ENCODE assay signal across 8 cellular contexts in genomic region chr12:46124848-46125619, GRCh38.
DNase-seq lines count a peak whose midpoint lies in the region; ATAC-seq and TF ChIP-seq lines count a peak whose summit lies in the region.

No MANE protein-coding gene starts in this region.

- peaks cover 7% of the 10 kb centered on the region for H3K4me1 Mint-ChIP-seq in dendritic cell treated with granulocyte-macrophage colony-stimulating factor and Interleukin-4, amounts not matched to agents 40 ng/mL and 50 ng/mL, for 4 days (ENCODE audit: low read depth)

- DNase-seq in NCI-H524 (lab: John Stamatoyannopoulos, UW) (peak; percentile 47 to 49), NCI-H524 treated with DMSO at 0.1 percent for 48 hours (lab: John Stamatoyannopoulos, UW) (no peak), NCI-H2196 treated with DMSO at 0.1 percent for 48 hours (lab: John Stamatoyannopoulos, UW; ENCODE audit: unreplicated experiment) (peak; percentile 43), lower lobe of right lung (no peak)
- peak; percentile 1 for DNase-seq in stimulated activated CD8-positive, alpha-beta memory T cell treated with anti-CD3 and anti-CD28 coated beads, Interleukin-12 subunit alpha, Interleukin-12 subunit beta, amount 100 ng/mL, for 24 hours (ENCODE audit: extremely low read depth)

- no peaks in the 10 kb centered on the region for H3K36me3 Mint-ChIP-seq in dendritic cell treated with granulocyte-macrophage colony-stimulating factor and Interleukin-4, amounts not matched to agents 40 ng/mL and 50 ng/mL, for 4 days (ENCODE audit: low read depth)

- TF ChIP-seq CTCF in lower lobe of right lung (IDR thresholded peaks at IDR 0.05), result peak; percentile 53

- intact Hi-C loops in dendritic cell treated with granulocyte-macrophage colony-stimulating factor and Interleukin-4, amounts not matched to agents 40 ng/mL and 50 ng/mL, for 4 days (cut with micrococcal nuclease), result loop anchor here (10.0 kb wide), 1 partner anchor 810 kb away; no protein-coding TSS in a partner anchor
- intact Hi-C loops in lower lobe of right lung (cut with DNase I), result no loop called here

- H3K27me3 Mint-ChIP-seq in dendritic cell treated with granulocyte-macrophage colony-stimulating factor and Interleukin-4, amounts not matched to agents 40 ng/mL and 50 ng/mL, for 4 days, result peaks cover 7% of the 10 kb centered on the region

- H3K9me3 Mint-ChIP-seq in dendritic cell treated with granulocyte-macrophage colony-stimulating factor and Interleukin-4, amounts not matched to agents 40 ng/mL and 50 ng/mL, for 4 days, result no peaks in the 10 kb centered on the region

- H3K4me3 ChIP-seq in lower lobe of right lung, result no peak overlapping the region

- no peaks in the 10 kb centered on the region for H3K9me3 ChIP-seq in lower lobe of right lung

- ATAC-seq in HG02938 (IDR thresholded peaks at IDR 0.05; ENCODE audit: unreplicated experiment) (peak; percentile 80), lower lobe of right lung (peak; percentile 94)
- peak; percentile 73 to 81 for ATAC-seq in activated CD4-positive, CD25-positive, alpha-beta regulatory T cell treated with anti-CD3 and anti-CD28 coated beads, Interleukin-2, amount 50 U/mL, for 24 hours

- H3K27ac Mint-ChIP-seq in dendritic cell treated with granulocyte-macrophage colony-stimulating factor and Interleukin-4, amounts not matched to agents 40 ng/mL and 50 ng/mL, for 4 days, result no peak overlapping the region

- H3K27ac ChIP-seq in lower lobe of right lung, result no peak overlapping the region

- no peaks in the 10 kb centered on the region for H3K36me3 ChIP-seq in lower lobe of right lung

- peak overlapping the region; percentile 18 for H3K4me3 Mint-ChIP-seq in dendritic cell treated with granulocyte-macrophage colony-stimulating factor and Interleukin-4, amounts not matched to agents 40 ng/mL and 50 ng/mL, for 4 days

- no peaks in the 10 kb centered on the region for H3K4me1 ChIP-seq in lower lobe of right lung

- H3K27me3 ChIP-seq in lower lobe of right lung (ENCODE audit: low read depth), result no peaks in the 10 kb centered on the region

Comparison
In these comparisons a context has a peak if more than half of its experiments do, and no peak if none do; other contexts are left out.
1. DNase-seq: peak in NCI-H524 (2 of 2), NCI-H2196 treated with DMSO at 0.1 percent for 48 hours (single experiment) and stimulated activated CD8-positive, alpha-beta memory T cell treated with anti-CD3 and anti-CD28 coated beads, Interleukin-12 subunit alpha, Interleukin-12 subunit beta, amount 100 ng/mL, for 24 hours (single experiment); none in NCI-H524 treated with DMSO at 0.1 percent for 48 hours (single experiment) and lower lobe of right lung (single experiment).
2. Peak in every context shown above with its lines, with median percentiles within 50 percentile points of each other: ATAC-seq.